8 cellular contexts compared by ENCODE assay signal in genomic region chr20:34301587-34302311, GRCh38. TPM values are rescaled to one million over a fixed set of nuclear protein-coding genes. Genes with fewer than 3 reads are reported as not detected.
A peak's percentile ranks its signal among the peaks of the same experiment; 100 is the strongest.
DNase-seq lines count a peak whose midpoint lies in the region; ATAC-seq and TF ChIP-seq lines count a peak whose summit lies in the region.

No MANE protein-coding gene starts in this region.

- peaks cover 5% of the 10 kb centered on the region for H3K9me3 Mint-ChIP-seq in glutamatergic neuron (ENCODE audit: unreplicated experiment)
- H3K9me3 Mint-ChIP-seq in stimulated activated memory B cell treated with anti-CD40 and anti-IgM and Interleukin-4, amounts not matched to agents 10 μg/mL and 1 μg/mL and 100 μg/mL, for 72 hours, result no peaks in the 10 kb centered on the region

- H3K4me3 Mint-ChIP-seq in glutamatergic neuron (ENCODE audit: unreplicated experiment), result peak overlapping the region; percentile 92
- peak overlapping the region; percentile 74 for H3K4me3 Mint-ChIP-seq in stimulated activated memory B cell treated with anti-CD40 and anti-IgM and Interleukin-4, amounts not matched to agents 10 μg/mL and 1 μg/mL and 100 μg/mL, for 72 hours

- H3K27me3 Mint-ChIP-seq in glutamatergic neuron (ENCODE audit: unreplicated experiment), result no peaks in the 10 kb centered on the region
- H3K27me3 Mint-ChIP-seq in stimulated activated memory B cell treated with anti-CD40 and anti-IgM and Interleukin-4, amounts not matched to agents 10 μg/mL and 1 μg/mL and 100 μg/mL, for 72 hours, result no peaks in the 10 kb centered on the region

- no peaks in the 10 kb centered on the region for H3K36me3 Mint-ChIP-seq in glutamatergic neuron (ENCODE audit: unreplicated experiment)
- no peaks in the 10 kb centered on the region for H3K36me3 Mint-ChIP-seq in stimulated activated memory B cell treated with anti-CD40 and anti-IgM and Interleukin-4, amounts not matched to agents 10 μg/mL and 1 μg/mL and 100 μg/mL, for 72 hours

- no peaks in the 10 kb centered on the region for H3K4me1 Mint-ChIP-seq in glutamatergic neuron (ENCODE audit: low read depth, unreplicated experiment)
- H3K4me1 Mint-ChIP-seq in stimulated activated memory B cell treated with anti-CD40 and anti-IgM and Interleukin-4, amounts not matched to agents 10 μg/mL and 1 μg/mL and 100 μg/mL, for 72 hours, result peaks cover 15% of the 10 kb centered on the region

- TF ChIP-seq CTCF in WERI-Rb-1 (IDR thresholded peaks at IDR 0.05; ENCODE audit: low read depth, low read length), result no peak
- no peak for TF ChIP-seq CTCF in glutamatergic neuron (IDR thresholded peaks at IDR 0.05; ENCODE audit: partially characterized antibody, unreplicated experiment)

- no peaks in the 10 kb centered on the region for H3K27me3 ChIP-seq in WERI-Rb-1 (ENCODE audit: insufficient read depth, low read depth, severe bottlenecking)

- H3K36me3 ChIP-seq in WERI-Rb-1, result peaks cover 27% of the 10 kb centered on the region

- peak overlapping the region; percentile 75 for H3K4me3 ChIP-seq in WERI-Rb-1 (ENCODE audit: low read depth, low read length)

- no peaks in the 10 kb centered on the region for H3K9me3 ChIP-seq in WERI-Rb-1 (ENCODE audit: severe bottlenecking)

- ATAC-seq in stimulated activated memory B cell treated with anti-CD40 and anti-IgM and Interleukin-4, amounts not matched to agents 10 μg/mL and 1 μg/mL and 100 μg/mL, for 72 hours, result no peak
- no peak for ATAC-seq in HG03439 (IDR thresholded peaks at IDR 0.05; ENCODE audit: unreplicated experiment)

- peak; percentile 30 for DNase-seq in DMS 273 (lab: John Stamatoyannopoulos, UW; ENCODE audit: unreplicated experiment)
- DNase-seq in DMS 273 treated with DMSO at 0.1 percent for 48 hours (lab: John Stamatoyannopoulos, UW), result no peak
- DNase-seq in WERI-Rb-1, result peak; percentile 73
- no peak for DNase-seq in glutamatergic neuron
- DNase-seq in DMS153 (lab: John Stamatoyannopoulos, UW), result no peak
- no peak for DNase-seq in OCI-M2 (lab: John Stamatoyannopoulos, UW; ENCODE audit: unreplicated experiment)

- H3K27ac Mint-ChIP-seq in glutamatergic neuron (ENCODE audit: unreplicated experiment), result peak overlapping the region; percentile 90
- H3K27ac Mint-ChIP-seq in stimulated activated memory B cell treated with anti-CD40 and anti-IgM and Interleukin-4, amounts not matched to agents 10 μg/mL and 1 μg/mL and 100 μg/mL, for 72 hours, result peak overlapping the region; percentile 78

- peak overlapping the region; percentile 96 for H3K27ac ChIP-seq in WERI-Rb-1

RNA-seq across cellular contexts. Expression of gene AHCY, which starts 1.4 kb away (rescaled TPM):
- total RNA-seq in glutamatergic neuron (ENCODE audit: unreplicated experiment), result 97.9 TPM

Comparison
In these comparisons a context has a peak if more than half of its experiments do, and no peak if none do; other contexts are left out.
1. DNase-seq: peak in DMS 273 (single experiment) and WERI-Rb-1 (single experiment); none in DMS 273 treated with DMSO at 0.1 percent for 48 hours (single experiment), glutamatergic neuron (single experiment), DMS153 (single experiment) and OCI-M2 (single experiment).